In genomic region chr12:49057888-49058287, GRCh38 we compare ENCODE assay signal across 9 cellular contexts. TPM values are rescaled to one million over a fixed set of nuclear protein-coding genes. Genes with fewer than 3 reads are reported as not detected.
A peak's percentile ranks its signal among the peaks of the same experiment; 100 is the strongest.
DNase-seq lines count a peak whose midpoint lies in the region; ATAC-seq and TF ChIP-seq lines count a peak whose summit lies in the region.
"Had no signal": no experiment of that assay in that cellular context is flagged by ENCODE, and none has a peak within 500 bp of the region (broad histone marks: within the 10 kb centered on the region; RNA-seq: fewer than 3 reads in every experiment).

No MANE protein-coding gene starts in this region.

- H3K9me3 Mint-ChIP-seq in activated CD4-positive, alpha-beta T cell treated with anti-CD3 and anti-CD28 coated beads for 36 hours (ENCODE audit: low read depth): no peaks in the 10 kb centered on the region
- H3K9me3 Mint-ChIP-seq in stimulated activated naive CD8-positive, alpha-beta T cell treated with anti-CD3 and anti-CD28 coated beads, Interleukin-15, amount 100 ng/mL, for 72 hours: no peaks in the 10 kb centered on the region

- H3K27me3 Mint-ChIP-seq in activated CD4-positive, alpha-beta T cell treated with anti-CD3 and anti-CD28 coated beads for 36 hours: no peaks in the 10 kb centered on the region
- H3K27me3 Mint-ChIP-seq in stimulated activated naive CD8-positive, alpha-beta T cell treated with anti-CD3 and anti-CD28 coated beads, Interleukin-15, amount 100 ng/mL, for 72 hours: no peaks in the 10 kb centered on the region

- peak overlapping the region; percentile 90 for H3K27ac Mint-ChIP-seq in activated CD4-positive, alpha-beta T cell treated with anti-CD3 and anti-CD28 coated beads for 36 hours
- H3K27ac Mint-ChIP-seq in stimulated activated naive CD8-positive, alpha-beta T cell treated with anti-CD3 and anti-CD28 coated beads, Interleukin-15, amount 100 ng/mL, for 72 hours: peak overlapping the region; percentile 86 to 89

- H3K4me1 Mint-ChIP-seq in activated CD4-positive, alpha-beta T cell treated with anti-CD3 and anti-CD28 coated beads for 36 hours: peaks cover 50% of the 10 kb centered on the region
- peaks cover 60% of the 10 kb centered on the region for H3K4me1 Mint-ChIP-seq in stimulated activated naive CD8-positive, alpha-beta T cell treated with anti-CD3 and anti-CD28 coated beads, Interleukin-15, amount 100 ng/mL, for 72 hours

- H3K36me3 Mint-ChIP-seq in activated CD4-positive, alpha-beta T cell treated with anti-CD3 and anti-CD28 coated beads for 36 hours (ENCODE audit: low read depth): peaks cover 30% of the 10 kb centered on the region

- DNase-seq in activated CD4-positive, alpha-beta T cell treated with anti-CD3 and anti-CD28 coated beads for 36 hours: no peak
- no peak for DNase-seq in activated CD4-positive, alpha-beta T cell treated with anti-CD3 and anti-CD28 coated beads for 4 hours
- no peak for DNase-seq in stimulated activated naive CD8-positive, alpha-beta T cell treated with anti-CD3 and anti-CD28 coated beads, Interleukin-15, amount 100 ng/mL, for 72 hours
- DNase-seq in retina (no peak), NCI-H1417 treated with DMSO at 0.1 percent for 48 hours (lab: John Stamatoyannopoulos, UW) (no peak)

- POLR2A ChIA-PET in activated CD4-positive, alpha-beta T cell treated with anti-CD3 and anti-CD28 coated beads for 36 hours (lab: Charles Lee): interaction anchor here (1.6 to 2.0 kb wide), 2 partner anchors 12 to 69 kb away, joined by 4 to 8 read pairs; partner anchors contain the start of gene RHEBL1

- peak overlapping the region; percentile 98 for H3K4me3 Mint-ChIP-seq in activated CD4-positive, alpha-beta T cell treated with anti-CD3 and anti-CD28 coated beads for 36 hours
- peak overlapping the region; percentile 94 to 97 for H3K4me3 Mint-ChIP-seq in stimulated activated naive CD8-positive, alpha-beta T cell treated with anti-CD3 and anti-CD28 coated beads, Interleukin-15, amount 100 ng/mL, for 72 hours

- no peak for TF ChIP-seq CTCF in VCaP (conservative IDR thresholded peaks at IDR 0.05)

- intact Hi-C loops in activated CD4-positive, alpha-beta T cell treated with anti-CD3 and anti-CD28 coated beads for 36 hours (cut with DNase I, micrococcal nuclease): loop anchor here in 1 of 2 experiments (5.0 kb wide), 1 partner anchor 41 kb away; the partner anchor contains the start of gene PRKAG1

- peak overlapping the region; percentile 99 for H3K27ac ChIP-seq in VCaP

- ATAC-seq in activated CD4-positive, alpha-beta T cell treated with anti-CD3 and anti-CD28 coated beads for 36 hours: no peak
- no peak for ATAC-seq in stimulated activated naive CD8-positive, alpha-beta T cell treated with anti-CD3 and anti-CD28 coated beads, Interleukin-15, amount 100 ng/mL, for 72 hours
- no peak for ATAC-seq in esophagus mucosa

- H3K4me3 ChIP-seq in iPS-11a (ENCODE audit: low read depth, low read length): peak overlapping the region; percentile 91

- CTCF ChIA-PET in activated CD4-positive, alpha-beta T cell treated with anti-CD3 and anti-CD28 coated beads for 36 hours (lab: Charles Lee): interaction anchor here (0.6 to 2.9 kb wide), 9 partner anchors 12 to 263 kb away, joined by 3 to 21 read pairs (median 4); partner anchors contain the start of gene RHEBL1

RNA-seq across cellular contexts. Expression of gene KMT2D, which starts 2.7 kb away (rescaled TPM):
- total RNA-seq in activated CD4-positive, alpha-beta T cell treated with anti-CD3 and anti-CD28 coated beads for 36 hours: 10 to 100 TPM; 48.3 to 58.2 TPM
- 48.2 TPM for total RNA-seq in esophagus mucosa

RNA-seq across cellular contexts. Expression of gene RHEBL1, which starts 11.9 kb away (rescaled TPM):
- total RNA-seq in activated CD4-positive, alpha-beta T cell treated with anti-CD3 and anti-CD28 coated beads for 36 hours: 10 to 100 TPM in 1 of 2 experiments, 1 to 10 TPM in 1; 6.7 to 13.3 TPM
- total RNA-seq in esophagus mucosa: 0.44 TPM

RNA-seq across cellular contexts. Expression of gene DHH, which starts 36.7 kb away (rescaled TPM):
- total RNA-seq in activated CD4-positive, alpha-beta T cell treated with anti-CD3 and anti-CD28 coated beads for 36 hours: not detected
- 0.12 TPM for total RNA-seq in esophagus mucosa
- total RNA-seq: Daoy had no signal

RNA-seq across cellular contexts. Expression of gene PRKAG1, which starts 39.3 kb away (rescaled TPM):
- total RNA-seq in activated CD4-positive, alpha-beta T cell treated with anti-CD3 and anti-CD28 coated beads for 36 hours: 10 to 100 TPM; 54.5 to 62.6 TPM
- total RNA-seq in esophagus mucosa: 52.8 TPM

RNA-seq across cellular contexts. Expression of gene LMBR1L, which starts 52.8 kb away (rescaled TPM):
- total RNA-seq in activated CD4-positive, alpha-beta T cell treated with anti-CD3 and anti-CD28 coated beads for 36 hours: 10 to 100 TPM; 45.0 to 48.0 TPM
- 24.4 TPM for total RNA-seq in esophagus mucosa
